18 cellular contexts compared by ENCODE assay signal in genomic region chr6:83359638-83360037, GRCh38.
DNase-seq lines count a peak whose midpoint lies in the region; ATAC-seq, FAIRE-seq and TF ChIP-seq lines count a peak whose summit lies in the region.
"Had no signal": no experiment of that assay in that cellular context is flagged by ENCODE, and none has a peak within 500 bp of the region (broad histone marks: within the 10 kb centered on the region; RNA-seq: fewer than 3 reads in every experiment).

No MANE protein-coding gene starts in this region.

- RAD21 ChIA-PET in HCT116 (lab: Charles Lee; ENCODE audit: low non-redundant PET in 1 of 2, low total read pairs in 2 of 2, uncharacterized antibody in 2 of 2, unreplicated experiment in 2 of 2), result no interaction called here

- H2AFZ ChIP-seq in HCT116 (ENCODE audit: low read depth, low read length, poor library complexity, severe bottlenecking), result no peak overlapping the region
- H2AFZ ChIP-seq: GM23338 had no signal

- CTCF ChIA-PET in HCT116 (lab: Charles Lee), result no interaction called here

- no peaks in the 10 kb centered on the region for H3K36me3 ChIP-seq in HCT116 (ENCODE audit: control insufficient read depth in 1 of 2, insufficient read depth in 2 of 2, low read length in 2 of 2)
- peaks cover 1% of the 10 kb centered on the region for H3K36me3 ChIP-seq in bronchial epithelial cell (ENCODE audit: control insufficient read depth, insufficient read depth, low read length)

- no TSS peak for BruUV-seq in HCT116 (replicated peaks; lab: Mats Ljungman, UMichigan)

- no peaks in the 10 kb centered on the region for H3K79me2 ChIP-seq in HCT116 (ENCODE audit: insufficient read depth, low read length)

- intact Hi-C loops in HCT116 (cut with micrococcal nuclease), result no loop called here

- H3K4me3 ChIP-seq in HCT116 (replicated peaks in 1 of 2; ENCODE audit: low read depth in 1 of 2, low read length in 2 of 2) (no peak overlapping the region), bronchial epithelial cell (ENCODE audit: low read depth, low read length) (no peak overlapping the region)
- H3K4me3 ChIP-seq: A549, GM23338 had no signal

- no peak for DNase-seq in HCT116 (ENCODE audit: low read depth, low spot score)
- DNase-seq in LoVo (ENCODE audit: low spot score), result peak; percentile 3
- DNase-seq in bronchial epithelial cell (ENCODE audit: low read depth), result peak; percentile 22
- DNase-seq in foreskin keratinocyte, result no peak
- no peak for DNase-seq in H4 (ENCODE audit: low spot score)
- DNase-seq in activated CD8-positive, alpha-beta memory T cell treated with anti-CD3 and anti-CD28 coated beads, Interleukin-2, amount 50 U/mL, for 4 hours, result no peak
- DNase-seq: AML-193; CD4-positive, alpha-beta T cell; DMS153; DMS79; GF-D8; H7; KG1 had no signal

- POLR2A ChIA-PET in HCT116 (lab: Charles Lee), result no interaction called here

- ATAC-seq in HCT116, result no peak
- ATAC-seq in foreskin keratinocyte, result peak; percentile 32
- no peak for ATAC-seq in HG03521 (IDR thresholded peaks at IDR 0.05; ENCODE audit: unreplicated experiment)
- ATAC-seq: A549, GM23338, HepG2 had no signal

- no peak overlapping the region for H3K9ac ChIP-seq in HCT116 (ENCODE audit: low read length)

- H3K27me3 ChIP-seq in HCT116 (ENCODE audit: insufficient read depth, low read length) (no peaks in the 10 kb centered on the region), bronchial epithelial cell (ENCODE audit: control insufficient read depth, insufficient read depth, low read length) (no peaks in the 10 kb centered on the region), foreskin keratinocyte (no peaks in the 10 kb centered on the region)

- H3K4me2 ChIP-seq in HCT116 (ENCODE audit: low read length), result no peak overlapping the region
- H3K4me2 ChIP-seq: A549, GM23338 had no signal

- no peak for FAIRE-seq in bronchial epithelial cell (lab: Jason Lieb, UNC)
- FAIRE-seq: A549, HepG2 had no signal

- TF ChIP-seq POLR2A in HCT116 (IDR thresholded peaks at IDR 0.05; ENCODE audit: borderline replicate concordance, extremely low read depth, insufficient read depth, insufficient read length), result no peak

- no peaks in the 10 kb centered on the region for H4K20me1 ChIP-seq in HCT116 (ENCODE audit: insufficient read depth)

- H3K9me3 ChIP-seq in HCT116 (ENCODE audit: control insufficient read depth in 1 of 2, insufficient read depth in 1 of 2, low read depth in 1 of 2, low read length in 2 of 2), result no peaks in the 10 kb centered on the region

- TF ChIP-seq RAD21 in HCT116 (IDR thresholded peaks at IDR 0.05; ENCODE audit: low read depth), result no peak

- H3K4me1 ChIP-seq in HCT116 (ENCODE audit: control insufficient read depth in 1 of 2, insufficient read depth in 2 of 2, low read length in 2 of 2) (no peaks in the 10 kb centered on the region; a peak in 1 of 4 replicates), foreskin keratinocyte (no peaks in the 10 kb centered on the region)
- H3K4me1 ChIP-seq: A549 had no signal

- H3K9me2 ChIP-seq in HCT116 (ENCODE audit: insufficient read depth), result no peaks in the 10 kb centered on the region

- H3K27ac ChIP-seq in HCT116 (ENCODE audit: low read depth, low read length) (no peak overlapping the region), foreskin keratinocyte (no peak overlapping the region)
- H3K27ac ChIP-seq: A549, C4-2B had no signal

- no peak for TF ChIP-seq CTCF in HCT116 (IDR thresholded peaks at IDR 0.05 in 2 of 3, conservative IDR thresholded peaks at IDR 0.05 in 1 of 3; ENCODE audit: borderline replicate concordance in 1 of 3, insufficient read depth in 1 of 3, low read depth in 2 of 3, low read length in 2 of 3)
- TF ChIP-seq CTCF in bronchial epithelial cell (IDR thresholded peaks at IDR 0.05; ENCODE audit: insufficient read depth, low read length, severe bottlenecking), result no peak
- no peak for TF ChIP-seq CTCF in foreskin keratinocyte (conservative IDR thresholded peaks at IDR 0.05)

TF ChIP-seq in HCT116, 20 proteins besides CTCF, POLR2A, EP300 and RAD21:
- peak; percentile 36; the same call in 1 of the 2 replicates for TF ChIP-seq FOSL1 (IDR thresholded peaks at IDR 0.05; ENCODE audit: low read depth)
- TF ChIP-seq ZFX (IDR thresholded peaks at IDR 0.05), result no peak
- no peak for TF ChIP-seq ATF3 (IDR thresholded peaks at IDR 0.05)
- TF ChIP-seq, protein P1, sequence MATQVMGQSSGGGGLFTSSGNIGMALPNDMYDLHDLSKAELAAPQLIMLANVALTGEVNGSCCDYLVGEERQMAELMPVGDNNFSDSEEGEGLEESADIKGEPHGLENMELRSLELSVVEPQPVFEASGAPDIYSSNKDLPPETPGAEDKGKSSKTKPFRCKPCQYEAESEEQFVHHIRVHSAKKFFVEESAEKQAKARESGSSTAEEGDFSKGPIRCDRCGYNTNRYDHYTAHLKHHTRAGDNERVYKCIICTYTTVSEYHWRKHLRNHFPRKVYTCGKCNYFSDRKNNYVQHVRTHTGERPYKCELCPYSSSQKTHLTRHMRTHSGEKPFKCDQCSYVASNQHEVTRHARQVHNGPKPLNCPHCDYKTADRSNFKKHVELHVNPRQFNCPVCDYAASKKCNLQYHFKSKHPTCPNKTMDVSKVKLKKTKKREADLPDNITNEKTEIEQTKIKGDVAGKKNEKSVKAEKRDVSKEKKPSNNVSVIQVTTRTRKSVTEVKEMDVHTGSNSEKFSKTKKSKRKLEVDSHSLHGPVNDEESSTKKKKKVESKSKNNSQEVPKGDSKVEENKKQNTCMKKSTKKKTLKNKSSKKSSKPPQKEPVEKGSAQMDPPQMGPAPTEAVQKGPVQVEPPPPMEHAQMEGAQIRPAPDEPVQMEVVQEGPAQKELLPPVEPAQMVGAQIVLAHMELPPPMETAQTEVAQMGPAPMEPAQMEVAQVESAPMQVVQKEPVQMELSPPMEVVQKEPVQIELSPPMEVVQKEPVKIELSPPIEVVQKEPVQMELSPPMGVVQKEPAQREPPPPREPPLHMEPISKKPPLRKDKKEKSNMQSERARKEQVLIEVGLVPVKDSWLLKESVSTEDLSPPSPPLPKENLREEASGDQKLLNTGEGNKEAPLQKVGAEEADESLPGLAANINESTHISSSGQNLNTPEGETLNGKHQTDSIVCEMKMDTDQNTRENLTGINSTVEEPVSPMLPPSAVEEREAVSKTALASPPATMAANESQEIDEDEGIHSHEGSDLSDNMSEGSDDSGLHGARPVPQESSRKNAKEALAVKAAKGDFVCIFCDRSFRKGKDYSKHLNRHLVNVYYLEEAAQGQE (IDR thresholded peaks at IDR 0.05; ENCODE audit: low read depth), result no peak
- TF ChIP-seq CBX3 (IDR thresholded peaks at IDR 0.05; ENCODE audit: low read depth), result no peak
- no peak for TF ChIP-seq EZH2 (IDR thresholded peaks at IDR 0.05)
- TF ChIP-seq ZNF274 (IDR thresholded peaks at IDR 0.05; ENCODE audit: low read depth, low read length), result no peak
- no peak for TF ChIP-seq ELF1 (IDR thresholded peaks at IDR 0.05; ENCODE audit: borderline replicate concordance, low read depth)
- no peak for TF ChIP-seq JUND (IDR thresholded peaks at IDR 0.05)

Comparison
In these comparisons a context has a peak if more than half of its experiments do, and no peak if none do; other contexts are left out.
1. DNase-seq: peak in LoVo (single experiment) and bronchial epithelial cell (single experiment); none in HCT116 (single experiment), foreskin keratinocyte (0 of 2), H4 (single experiment) and activated CD8-positive, alpha-beta memory T cell treated with anti-CD3 and anti-CD28 coated beads, Interleukin-2, amount 50 U/mL, for 4 hours (single experiment).